ENCODE assay signal across 14 cellular contexts in genomic region chr11:71948314-71949027, GRCh38. TPM values are rescaled to one million over a fixed set of nuclear protein-coding genes. Genes with fewer than 3 reads are reported as not detected.
DNase-seq lines count a peak whose midpoint lies in the region; ATAC-seq, FAIRE-seq and TF ChIP-seq lines count a peak whose summit lies in the region.
"Had no signal": no experiment of that assay in that cellular context is flagged by ENCODE, and none has a peak within 500 bp of the region (broad histone marks: within the 10 kb centered on the region; RNA-seq: fewer than 3 reads in every experiment).

No MANE protein-coding gene starts in this region.

- TF ChIP-seq CTCF in Caco-2 (IDR thresholded peaks at IDR 0.05; ENCODE audit: insufficient read depth in 1 of 2, low read depth in 1 of 2, low read length in 1 of 2, severe bottlenecking in 1 of 2, unreplicated experiment in 1 of 2) (no peak), GM12878 (IDR thresholded peaks at IDR 0.05 in 2 of 3, conservative IDR thresholded peaks at IDR 0.05 in 1 of 3; ENCODE audit: control insufficient read depth in 2 of 3, extremely low read depth in 1 of 3, insufficient read depth in 1 of 3, low read depth in 3 of 3, low read length in 3 of 3) (no peak), GM10248 (IDR thresholded peaks at IDR 0.05; ENCODE audit: control extremely low read depth, extremely low read depth, low read depth, missing control alignments) (no peak), sigmoid colon (IDR thresholded peaks at IDR 0.05) (no peak)

- no peak overlapping the region for H3K4me2 ChIP-seq in GM12878 (ENCODE audit: control insufficient read depth, insufficient read depth)

- peak overlapping the region; percentile 87 for H3K27ac Mint-ChIP-seq in Caco-2 (ENCODE audit: unreplicated experiment)

- TF ChIP-seq POLR2A in GM12878 (IDR thresholded peaks at IDR 0.05; ENCODE audit: low read depth, low read length) (no peak), sigmoid colon (IDR thresholded peaks at IDR 0.05) (no peak)

- H3K9me3 ChIP-seq in Caco-2 (no peaks in the 10 kb centered on the region), GM12878 (replicated peaks; ENCODE audit: control insufficient read depth, insufficient read depth, low read length) (no peaks in the 10 kb centered on the region), sigmoid colon (no peaks in the 10 kb centered on the region)

- H3K79me2 ChIP-seq in GM12878 (ENCODE audit: control insufficient read depth, insufficient read depth, low read length), result peaks cover 70% of the 10 kb centered on the region

- H3K36me3 ChIP-seq in Caco-2 (ENCODE audit: control insufficient read depth, insufficient read depth, low read length) (no peaks in the 10 kb centered on the region), GM12878 (ENCODE audit: control insufficient read depth in 2 of 2, insufficient read depth in 2 of 2, low read length in 1 of 2) (peaks cover 0 to 2% of the 10 kb centered on the region in 2 experiments; a peak in 3 of 4 replicates), sigmoid colon (no peaks in the 10 kb centered on the region)

- H3K36me3 Mint-ChIP-seq in Caco-2 (ENCODE audit: insufficient read depth, unreplicated experiment), result peaks cover 42% of the 10 kb centered on the region

- BruUV-seq in Caco-2 (replicated peaks; lab: Mats Ljungman, UMichigan), result no TSS peak
- no TSS peak for BruUV-seq in GM12878 (replicated peaks; lab: Mats Ljungman, UMichigan)

- peak overlapping the region; percentile 54 for H3K4me3 Mint-ChIP-seq in Caco-2 (ENCODE audit: unreplicated experiment)

- H4K20me1 ChIP-seq in GM12878 (ENCODE audit: control insufficient read depth, insufficient read depth), result no peaks in the 10 kb centered on the region

- POLR2A ChIA-PET in Caco-2 (lab: Charles Lee), result interaction anchor here (0.6 to 1.7 kb wide), 8 partner anchors 16 to 199 kb away, joined by 3 to 41 read pairs (median 3); partner anchors contain the start of genes ANAPC15, RNF121 and XNDC1N
- POLR2A ChIA-PET in GM12878 (lab: Charles Lee), result interaction anchor here (0.6 to 1.6 kb wide), 5 partner anchors 9 to 35 kb away, joined by 3 to 8 read pairs (median 4); no protein-coding TSS in a partner anchor
- POLR2A ChIA-PET in GM10248 (lab: Yijun Ruan, JAX), result interaction anchor here (0.6 kb wide), 1 partner anchor 346 kb away, joined by 3 read pairs; no protein-coding TSS in a partner anchor

- H2AFZ ChIP-seq in GM12878 (ENCODE audit: control insufficient read depth, low read depth, low read length), result no peak overlapping the region

- TF ChIP-seq EP300 in GM12878 (IDR thresholded peaks at IDR 0.05; ENCODE audit: borderline replicate concordance in 1 of 2, control insufficient read depth in 1 of 2, low read depth in 2 of 2, low read length in 2 of 2) (no peak), sigmoid colon (IDR thresholded peaks at IDR 0.05) (no peak)

- CTCF ChIA-PET in Caco-2 (lab: Charles Lee) (interaction anchor here (0.6 to 1.7 kb wide), 11 partner anchors 9 to 736 kb away, joined by 3 to 15 read pairs (median 4); partner anchors contain the start of genes RNF121 and XNDC1N), GM12878 (lab: Yijun Ruan, JAX) (interaction anchor here (1.0 to 1.2 kb wide), 2 partner anchors 8 to 20 kb away, joined by 3 read pairs; partner anchors contain the start of gene XNDC1N), GM10248 (lab: Yijun Ruan, JAX) (interaction anchor here (0.7 to 3.4 kb wide), 4 partner anchors 10 to 29 kb away, joined by 3 to 13 read pairs (median 4); partner anchors contain the start of genes RNF121 and XNDC1N)

- intact Hi-C loops in Caco-2 (cut with micrococcal nuclease; ENCODE audit: unreplicated experiment), result loop anchor here (1.0 to 5.0 kb wide), 2 partner anchors 84 to 274 kb away; partner anchors contain the start of gene INPPL1
- intact Hi-C loops in GM12878 (cut with micrococcal nuclease; ENCODE audit: unreplicated experiment), result no loop called here
- intact Hi-C loops in sigmoid colon (cut with DNase I), result no loop called here

- ATAC-seq in GM12878, result peak; percentile 28; the same call in 2 of the 3 replicates
- ATAC-seq in HG03442 (IDR thresholded peaks at IDR 0.05; ENCODE audit: unreplicated experiment), result no peak
- no peak for ATAC-seq in GM18502 (IDR thresholded peaks at IDR 0.05; ENCODE audit: poor library complexity, unreplicated experiment)

- RAD21 ChIA-PET in GM12878 (lab: Charles Lee; ENCODE audit: unreplicated experiment), result no interaction called here

- in situ Hi-C loops in GM12878 (cut with MboI), result no loop called here

- DNase-seq in Caco-2 (peak; percentile 79 to 89), HuH-7.5 (ENCODE audit: low spot score) (peak; percentile 28), GM12878 (ENCODE audit: low read depth, low spot score) (no peak), lung microvascular endothelial cell (ENCODE audit: low read depth in 2 of 2) (peak; percentile 6 to 64), GM10248 (ENCODE audit: extremely low spot score) (no peak), sigmoid colon (no peak)
- DNase-seq: activated CD4-positive, alpha-beta T cell treated with anti-CD3 and anti-CD28 coated beads, Interleukin-2, amount 50 U/mL, for 48 hours; activated gamma-delta T cell; caudate nucleus; right cardiac atrium; substantia nigra had no signal

- H3K4me1 ChIP-seq in Caco-2, result peaks cover 68% of the 10 kb centered on the region
- peaks cover 8% of the 10 kb centered on the region; the same call in 1 of the 2 replicates for H3K4me1 ChIP-seq in GM12878 (ENCODE audit: control insufficient read depth, insufficient read depth, low read length)
- peaks cover 0 to 36% (median 3%) of the 10 kb centered on the region in 4 donors for H3K4me1 ChIP-seq in sigmoid colon

- H3K9me3 Mint-ChIP-seq in Caco-2 (ENCODE audit: unreplicated experiment), result no peaks in the 10 kb centered on the region

- H3K9ac ChIP-seq in GM12878 (ENCODE audit: control insufficient read depth, insufficient read depth, low read length), result no peak overlapping the region

- H3K4me3 ChIP-seq in Caco-2 (ENCODE audit: low read depth, low read length) (no peak overlapping the region), GM12878 (no peak overlapping the region), sigmoid colon (no peak overlapping the region)

- TF ChIP-seq RAD21 in GM12878 (IDR thresholded peaks at IDR 0.05; ENCODE audit: insufficient read depth, low read depth, low read length), result no peak

- H3K27me3 ChIP-seq in Caco-2 (replicated peaks; ENCODE audit: control insufficient read depth, insufficient read depth, low read length) (no peaks in the 10 kb centered on the region), GM12878 (replicated peaks in 1 of 2; ENCODE audit: control insufficient read depth in 2 of 2, insufficient read depth in 2 of 2, low read length in 1 of 2) (no peaks in the 10 kb centered on the region), sigmoid colon (no peaks in the 10 kb centered on the region)

- 81% methylated on average over 6 of the region's 7 CpGs for WGBS in GM12878 (ENCODE audit: insufficient coverage, insufficient replicate concordance, low lambda C conversion rate, missing lambda C conversion rate)
- 42 to 71% methylated on average over 7 of the region's 7 CpGs for WGBS in sigmoid colon, 2 donors

- peaks cover 34% of the 10 kb centered on the region for H3K4me1 Mint-ChIP-seq in Caco-2 (ENCODE audit: low read depth, unreplicated experiment)

- no peaks in the 10 kb centered on the region for H3K27me3 Mint-ChIP-seq in Caco-2 (ENCODE audit: insufficient read depth, unreplicated experiment)

- H3K27ac ChIP-seq in GM12878 (ENCODE audit: control insufficient read depth, insufficient read depth), result no peak overlapping the region
- H3K27ac ChIP-seq in sigmoid colon, result no peak overlapping the region

- SMC1A ChIA-PET in GM12878 (lab: Charles Lee; ENCODE audit: uncharacterized antibody, unreplicated experiment), result interaction anchor here (0.7 to 1.3 kb wide), 4 partner anchors 12 to 29 kb away, joined by 3 to 4 read pairs (median 3); no protein-coding TSS in a partner anchor

- no peak for FAIRE-seq in GM12878 (lab: Jason Lieb, UNC)
- FAIRE-seq: G401.6 had no signal

RNA-seq across cellular contexts. Expression of gene RNF121, which starts 19.6 kb away (rescaled TPM):
- total RNA-seq in Caco-2 (2022), result 146 and 153 TPM in 2 replicates
- total RNA-seq in GM12878 (2013; cell fraction: nucleolus; rRNA removed), result 110 and 113 TPM in 2 replicates
- 41.5 and 42.4 TPM in 2 replicates for total RNA-seq in GM12878 (2014; rRNA removed)
- 23.1 and 27.8 TPM in 2 replicates for total RNA-seq in GM12878 (2014; rRNA removed; fragmentation: Illumina TruSeq; extraction: Trizol)
- total RNA-seq in GM12878 (2021), result 42.9 and 46.0 TPM in 2 replicates
- 38.3 TPM for polyA plus RNA-seq in GM12878 (2011; ENCODE audit: low read depth)
- polyA plus RNA-seq in GM12878 (2011; rRNA removed), result 61.2 and 73.7 TPM in 2 replicates
- polyA plus RNA-seq in GM12878 (2011; cell fraction: cytosol; rRNA removed), result 63.4 and 67.6 TPM in 2 replicates
- 138 TPM in 2 replicates for polyA plus RNA-seq in GM12878 (2011; cell fraction: nucleus; rRNA removed)
- polyA plus RNA-seq in GM12878 (2012), result 33.0 and 40.7 TPM in 2 replicates
- 36.7 and 47.2 TPM in 2 replicates for polyA plus RNA-seq in GM12878 (2014; fragmentation: Illumina TruSeq; extraction: Trizol)
- 10 to 100 TPM in 1 of 2 experiments, 1 to 10 TPM in 1; 8.6 to 19.0 TPM for polyA plus RNA-seq in GM12878 (2014; fragmentation: Nextera tagmentation; extraction: Ambion mirVana)
- polyA plus RNA-seq in GM12878 (2014; rRNA removed), result 43.7 and 52.5 TPM in 2 replicates
- 10 to 100 TPM; 19.4 to 22.2 TPM for polyA plus RNA-seq in GM12878 (2016; fragmentation: Nextera tagmentation; extraction: Ambion mirVana)
- 104 and 123 TPM in 2 replicates for polyA minus RNA-seq in GM12878 (2011; rRNA and poly(A)+ RNA removed)
- 12.0 and 18.3 TPM in 2 replicates for polyA minus RNA-seq in GM12878 (2011; cell fraction: cytosol; rRNA and poly(A)+ RNA removed)
- polyA minus RNA-seq in GM12878 (2011; cell fraction: nucleus; rRNA and poly(A)+ RNA removed), result 54.3 and 96.9 TPM in 2 replicates
- total RNA-seq in lung microvascular endothelial cell, result 22.4 and 27.8 TPM in 2 replicates
- total RNA-seq in sigmoid colon, result 10 to 100 TPM; 25.2 to 34.6 (median 25.3) TPM
- 10 to 100 TPM in 2 of 3 donors, 1 to 10 TPM in 1; 7.2 to 27.2 (median 11.3) TPM for polyA plus RNA-seq in sigmoid colon

RNA-seq across cellular contexts. Expression of gene XNDC1N, which starts 20.1 kb away (rescaled TPM):
- total RNA-seq in Caco-2 (2022) (25.5 and 32.1 TPM in 2 replicates), GM12878 (2014; rRNA removed) (6.2 and 8.5 TPM in 2 replicates), GM12878 (2014; rRNA removed; fragmentation: Illumina TruSeq; extraction: Trizol) (12.8 and 13.6 TPM in 2 replicates), GM12878 (2021) (9.8 and 10.4 TPM in 2 replicates), lung microvascular endothelial cell (5.7 and 6.0 TPM in 2 replicates), sigmoid colon (1 to 10 TPM; 6.3 to 10.0 (median 8.2) TPM)
- total RNA-seq in GM12878 (2013; cell fraction: nucleolus; rRNA removed), result 83.3 and 85.6 TPM in 2 replicates
- polyA plus RNA-seq in GM12878 (2011; ENCODE audit: low read depth), result 3.7 TPM
- polyA plus RNA-seq in GM12878 (2011; rRNA removed) (6.2 and 8.2 TPM in 2 replicates), GM12878 (2014; fragmentation: Illumina TruSeq; extraction: Trizol) (5.7 and 9.7 TPM in 2 replicates), GM12878 (2014; fragmentation: Nextera tagmentation; extraction: Ambion mirVana) (10 to 100 TPM in 1 of 2 experiments, 1 to 10 TPM in 1; 8.2 to 13.7 TPM), GM12878 (2014; rRNA removed) (6.1 and 9.2 TPM in 2 replicates), GM12878 (2016; fragmentation: Nextera tagmentation; extraction: Ambion mirVana) (10 to 100 TPM; 11.1 to 12.8 TPM), sigmoid colon (1 to 10 TPM; 1.8 to 5.6 (median 1.8) TPM)
- polyA plus RNA-seq in GM12878 (2011; cell fraction: cytosol; rRNA removed), result 7.1 and 7.9 TPM in 2 replicates
- polyA plus RNA-seq in GM12878 (2011; cell fraction: nucleus; rRNA removed), result 12.0 and 12.8 TPM in 2 replicates
- 3.0 TPM in 2 replicates for polyA plus RNA-seq in GM12878 (2012)
- 16.2 and 17.8 TPM in 2 replicates for polyA minus RNA-seq in GM12878 (2011; rRNA and poly(A)+ RNA removed)
- polyA minus RNA-seq in GM12878 (2011; cell fraction: cytosol; rRNA and poly(A)+ RNA removed), result 3.6 and 4.3 TPM in 2 replicates
- polyA minus RNA-seq in GM12878 (2011; cell fraction: nucleus; rRNA and poly(A)+ RNA removed), result 19.8 and 32.1 TPM in 2 replicates

RNA-seq across cellular contexts. Expression of gene IL18BP, which starts 50.2 kb away (rescaled TPM):
- 34.7 and 37.7 TPM in 2 replicates for total RNA-seq in Caco-2 (2022)
- total RNA-seq in GM12878 (2013; cell fraction: nucleolus; rRNA removed), result 42.0 and 53.6 TPM in 2 replicates
- total RNA-seq in GM12878 (2014; rRNA removed), result 4.9 and 5.5 TPM in 2 replicates
- 5.0 and 5.9 TPM in 2 replicates for total RNA-seq in GM12878 (2014; rRNA removed; fragmentation: Illumina TruSeq; extraction: Trizol)
- 16.3 and 19.0 TPM in 2 replicates for total RNA-seq in GM12878 (2021)
- polyA plus RNA-seq in GM12878 (2011; ENCODE audit: low read depth), result 15.3 TPM
- polyA plus RNA-seq in GM12878 (2011; rRNA removed), result 9.2 and 11.8 TPM in 2 replicates
- polyA plus RNA-seq in GM12878 (2011; cell fraction: cytosol; rRNA removed), result 6.1 and 7.4 TPM in 2 replicates
- 88.6 and 89.9 TPM in 2 replicates for polyA plus RNA-seq in GM12878 (2011; cell fraction: nucleus; rRNA removed)
- 14.2 and 16.9 TPM in 2 replicates for polyA plus RNA-seq in GM12878 (2012)
- 13.7 and 15.9 TPM in 2 replicates for polyA plus RNA-seq in GM12878 (2014; fragmentation: Illumina TruSeq; extraction: Trizol)
- polyA plus RNA-seq in GM12878 (2014; fragmentation: Nextera tagmentation; extraction: Ambion mirVana), result 1 to 10 TPM; 2.6 to 3.5 TPM
- 18.1 and 23.4 TPM in 2 replicates for polyA plus RNA-seq in GM12878 (2014; rRNA removed)
- 10 to 100 TPM; 10.2 to 11.1 TPM for polyA plus RNA-seq in GM12878 (2016; fragmentation: Nextera tagmentation; extraction: Ambion mirVana)
- 14.6 and 16.2 TPM in 2 replicates for polyA minus RNA-seq in GM12878 (2011; rRNA and poly(A)+ RNA removed)
- polyA minus RNA-seq in GM12878 (2011; cell fraction: cytosol; rRNA and poly(A)+ RNA removed), result 2.2 and 2.3 TPM in 2 replicates
- polyA minus RNA-seq in GM12878 (2011; cell fraction: nucleus; rRNA and poly(A)+ RNA removed), result 14.4 and 21.9 TPM in 2 replicates
- 1.1 and 2.0 TPM in 2 replicates for total RNA-seq in lung microvascular endothelial cell
- total RNA-seq in sigmoid colon, result 1 to 10 TPM; 2.5 to 7.5 (median 5.1) TPM
- polyA plus RNA-seq in sigmoid colon, result 10 to 100 TPM in 1 of 3 donors, 1 to 10 TPM in 2; 4.8 to 21.3 (median 6.0) TPM

Comparison
In these comparisons a context has a peak if more than half of its experiments do, and no peak if none do; other contexts are left out.
1. DNase-seq: peak in Caco-2 (2 of 2), HuH-7.5 (single experiment) and lung microvascular endothelial cell (2 of 2); none in GM12878 (single experiment), GM10248 (single experiment) and sigmoid colon (single experiment).